Comparison of ENCODE assay signal across 21 cellular contexts in genomic region chr4:158250321-158250720, GRCh38. TPM values are rescaled to one million over a fixed set of nuclear protein-coding genes. Genes with fewer than 3 reads are reported as not detected.
DNase-seq lines count a peak whose midpoint lies in the region; ATAC-seq, FAIRE-seq and TF ChIP-seq lines count a peak whose summit lies in the region.
"Had no signal": no experiment of that assay in that cellular context is flagged by ENCODE, and none has a peak within 500 bp of the region (broad histone marks: within the 10 kb centered on the region; RNA-seq: fewer than 3 reads in every experiment).

No MANE protein-coding gene starts in this region.

- H3K27me3 ChIP-seq in small intestine (ENCODE audit: control insufficient read depth in 2 of 2, insufficient read depth in 2 of 2, low read length in 2 of 2), result no peaks in the 10 kb centered on the region
- H3K27me3 ChIP-seq in CD4-positive, alpha-beta T cell (ENCODE audit: control insufficient read depth, insufficient read depth, low read length), result no peaks in the 10 kb centered on the region
- H3K27me3 ChIP-seq: brain microvascular endothelial cell, tibial artery had no signal

- no peaks in the 10 kb centered on the region for H3K9me3 ChIP-seq in small intestine (ENCODE audit: control insufficient read depth, low read depth)
- H3K9me3 ChIP-seq in CD4-positive, alpha-beta T cell (ENCODE audit: control insufficient read depth, low read length), result no peaks in the 10 kb centered on the region
- H3K9me3 ChIP-seq: tibial artery had no signal

- no peaks in the 10 kb centered on the region for H3K4me1 ChIP-seq in small intestine (ENCODE audit: control insufficient read depth in 2 of 2, insufficient read depth in 1 of 2, low read depth in 1 of 2, low read length in 1 of 2)

- CTCF ChIA-PET in CD4-positive, alpha-beta T cell (lab: Charles Lee), result no interaction called here

- H3K4me3 Mint-ChIP-seq in CD4-positive, alpha-beta T cell, result no peak overlapping the region
- H3K4me3 Mint-ChIP-seq: activated CD4-positive, alpha-beta T cell treated with anti-CD3 and anti-CD28 coated beads, Interleukin-2, amount 10 ng/mL, durations not matched to agents 7 days and 5 days; activated naive CD8-positive, alpha-beta T cell treated with anti-CD3 and anti-CD28 coated beads, Interleukin-2, amount 10 ng/mL, durations not matched to agents 7 days and 5 days; memory B cell had no signal

- no peak overlapping the region for H3K27ac Mint-ChIP-seq in CD4-positive, alpha-beta T cell
- H3K27ac Mint-ChIP-seq: activated CD4-positive, alpha-beta T cell treated with anti-CD3 and anti-CD28 coated beads, Interleukin-2, amount 10 ng/mL, durations not matched to agents 7 days and 5 days; activated naive CD8-positive, alpha-beta T cell treated with anti-CD3 and anti-CD28 coated beads, Interleukin-2, amount 10 ng/mL, durations not matched to agents 7 days and 5 days; activated T-helper 2 cell treated with anti-CD3 and anti-CD28 coated beads, Interferon-gamma antibody, Interleukin-2, Interleukin-4, amounts not matched to agents 10 μg/mL and 5 μg/mL and 100 μg/mL, durations not matched to agents 14 hours and 24 hours and 36 hours; immature natural killer cell; memory B cell had no signal

- H3K4me3 ChIP-seq in small intestine (ENCODE audit: low read depth in 1 of 2, low read length in 2 of 2), result no peak overlapping the region
- H3K4me3 ChIP-seq: tibial artery had no signal

- DNase-seq in Kasumi-1 (lab: John Stamatoyannopoulos, UW) (peak; percentile 10 to 14), left lobe of liver (ENCODE audit: low spot score) (no peak), small intestine (peak; percentile 61), NCI-H1048 (lab: John Stamatoyannopoulos, UW) (no peak)
- no peak for DNase-seq in CD4-positive, alpha-beta T cell
- DNase-seq: activated CD4-positive, alpha-beta T cell treated with anti-CD3 and anti-CD28 coated beads, Interleukin-2, amount 10 ng/mL, durations not matched to agents 7 days and 5 days; activated CD8-positive, alpha-beta memory T cell treated with anti-CD3 and anti-CD28 coated beads, Interleukin-2, amount 50 U/mL, for 4 hours; activated naive CD8-positive, alpha-beta T cell treated with anti-CD3 and anti-CD28 coated beads, Interleukin-2, amount 10 ng/mL, durations not matched to agents 7 days and 5 days; brain microvascular endothelial cell; cortex of kidney; immature natural killer cell; NCI-H146; NCI-H69; SHP77; stimulated activated CD4-positive, alpha-beta T cell treated with anti-CD3 and anti-CD28 coated beads, Interleukin-1b, Interleukin-23, amount 100 ng/mL, for 48 hours; stimulated activated naive CD4-positive, alpha-beta T cell had no signal

- intact Hi-C loops in CD4-positive, alpha-beta T cell (cut with DNase I, micrococcal nuclease), result loop anchor here (5.0 to 10.0 kb wide), 5 partner anchors 374 to 1202 kb away; no protein-coding TSS in a partner anchor

- H3K27ac ChIP-seq in angular gyrus (ENCODE audit: low read depth, low read length), result peak overlapping the region; percentile 67
- H3K27ac ChIP-seq in small intestine (ENCODE audit: low read depth in 1 of 2, low read length in 1 of 2), result peak overlapping the region in 1 of 2 donors; percentile 11
- no peak overlapping the region for H3K27ac ChIP-seq in CD4-positive, alpha-beta T cell (ENCODE audit: low read depth, low read length)
- H3K27ac ChIP-seq: brain microvascular endothelial cell, tibial artery had no signal

- peaks cover 24% of the 10 kb centered on the region for H3K27me3 Mint-ChIP-seq in CD4-positive, alpha-beta T cell

- POLR2A ChIA-PET in CD4-positive, alpha-beta T cell (lab: Charles Lee), result no interaction called here

- no peak for TF ChIP-seq CTCF in CD4-positive, alpha-beta T cell (IDR thresholded peaks at IDR 0.05)

- H3K36me3 Mint-ChIP-seq in CD4-positive, alpha-beta T cell (ENCODE audit: low read depth), result no peaks in the 10 kb centered on the region
- H3K36me3 Mint-ChIP-seq: activated naive CD8-positive, alpha-beta T cell treated with anti-CD3 and anti-CD28 coated beads, Interleukin-2, amount 10 ng/mL, durations not matched to agents 7 days and 5 days; immature natural killer cell; memory B cell had no signal

- H3K4me1 Mint-ChIP-seq in CD4-positive, alpha-beta T cell (ENCODE audit: low read depth), result peaks cover 10% of the 10 kb centered on the region
- H3K4me1 Mint-ChIP-seq: activated naive CD8-positive, alpha-beta T cell treated with anti-CD3 and anti-CD28 coated beads, Interleukin-2, amount 10 ng/mL, durations not matched to agents 7 days and 5 days; immature natural killer cell; memory B cell had no signal

- ATAC-seq in left lobe of liver (peak; percentile 49), GM19455 (IDR thresholded peaks at IDR 0.05; ENCODE audit: unreplicated experiment) (no peak)
- ATAC-seq in CD4-positive, alpha-beta T cell (ENCODE audit: poor library complexity), result no peak

- H3K36me3 ChIP-seq in small intestine (ENCODE audit: control insufficient read depth in 2 of 2, insufficient read depth in 2 of 2, low read length in 2 of 2), result peaks cover 0 to 3% of the 10 kb centered on the region in 2 donors
- H3K36me3 ChIP-seq: brain microvascular endothelial cell had no signal

- WGBS in small intestine, 3 donors, result 0 to 23% (median 7%) methylated on average over 2 of the region's 2 CpGs

- H3K9me3 Mint-ChIP-seq in CD4-positive, alpha-beta T cell, result no peaks in the 10 kb centered on the region
- H3K9me3 Mint-ChIP-seq: activated CD4-positive, alpha-beta T cell treated with anti-CD3 and anti-CD28 coated beads, Interleukin-2, amount 10 ng/mL, durations not matched to agents 7 days and 5 days; activated naive CD8-positive, alpha-beta T cell treated with anti-CD3 and anti-CD28 coated beads, Interleukin-2, amount 10 ng/mL, durations not matched to agents 7 days and 5 days; activated T-helper 2 cell treated with anti-CD3 and anti-CD28 coated beads, Interferon-gamma antibody, Interleukin-2, Interleukin-4, amounts not matched to agents 10 μg/mL and 5 μg/mL and 100 μg/mL, durations not matched to agents 14 hours and 24 hours and 36 hours; memory B cell had no signal

- FAIRE-seq in small intestine (lab: Jason Lieb, UNC), result no peak

RNA-seq across cellular contexts. Expression of gene TMEM144, which starts 40.0 kb away (rescaled TPM):
- total RNA-seq in left lobe of liver, result 1.5 TPM
- 10 to 100 TPM; 10.1 to 15.0 (median 12.2) TPM for polyA plus RNA-seq in small intestine
- under 1 TPM in 1 of 2 experiments, not detected in 1; 0.45 TPM for total RNA-seq in CD4-positive, alpha-beta T cell
- total RNA-seq: activated CD4-positive, alpha-beta T cell treated with anti-CD3 and anti-CD28 coated beads, Interleukin-2, amount 10 ng/mL, durations not matched to agents 7 days and 5 days had no signal

Comparison
In these comparisons a context has a peak if more than half of its experiments do, and no peak if none do; other contexts are left out.
1. DNase-seq: peak in Kasumi-1 (2 of 2) and small intestine (single experiment); none in left lobe of liver (single experiment), NCI-H1048 (single experiment) and CD4-positive, alpha-beta T cell (0 of 10).